11 cellular contexts compared by ENCODE assay signal in the genomic region with DNA sequence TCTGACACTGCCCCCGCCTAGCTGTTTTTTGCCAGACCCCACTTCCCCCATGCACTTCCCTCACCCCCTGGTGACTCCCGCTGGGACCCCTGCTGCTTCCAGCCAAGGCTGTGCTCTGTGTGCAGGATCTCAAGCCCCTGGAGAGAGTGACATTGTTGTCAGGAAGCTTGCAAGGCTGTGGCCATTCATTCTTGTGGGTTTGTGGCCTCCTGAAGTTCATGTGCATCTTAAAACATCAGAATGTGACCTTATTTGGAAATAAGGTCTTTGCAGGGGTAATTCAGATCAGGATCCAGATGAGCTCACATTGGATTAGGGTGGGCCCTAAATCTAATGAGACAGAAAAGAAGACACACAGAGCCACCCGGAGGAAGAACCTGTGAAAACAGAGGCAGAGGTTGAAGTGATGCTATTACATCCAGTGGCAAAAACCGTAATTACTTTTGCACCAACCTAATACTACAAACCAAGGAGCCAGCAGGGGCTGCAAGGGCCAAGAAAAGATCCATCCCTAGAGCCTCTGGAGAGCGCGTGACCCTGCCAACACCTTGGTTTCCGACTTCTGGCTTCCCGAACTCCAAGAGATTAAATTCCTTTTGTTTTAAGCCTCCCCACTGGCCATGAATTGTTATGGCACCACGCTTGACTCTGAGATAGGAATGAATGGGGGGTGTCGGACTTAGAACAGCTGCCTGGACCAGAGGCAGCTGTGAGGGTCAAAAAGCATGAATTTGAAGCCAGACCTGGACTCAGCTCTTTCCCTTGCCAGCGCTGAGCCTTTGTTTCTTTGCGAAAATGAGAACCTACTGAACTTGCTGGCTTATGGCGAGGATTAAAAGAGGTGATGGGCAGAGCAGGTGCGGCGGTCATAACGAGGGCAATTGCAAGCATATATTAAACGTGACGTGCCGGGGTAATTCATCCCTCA.
DNase-seq lines count a peak whose midpoint lies in the region; ATAC-seq lines count a peak whose summit lies in the region.
"Had no signal": no experiment of that assay in that cellular context is flagged by ENCODE, and none has a peak within 500 bp of the region (broad histone marks: within the 10 kb centered on the region; RNA-seq: fewer than 3 reads in every experiment).

No MANE protein-coding gene starts in this region.

- intact Hi-C loops in activated CD4-positive, alpha-beta T cell treated with anti-CD3 and anti-CD28 coated beads, Interleukin-2, amount 10 ng/mL, durations not matched to agents 24 days and 14 days (cut with micrococcal nuclease), result loop anchor here (1.0 kb wide), 1 partner anchor 83 kb away; no protein-coding TSS in a partner anchor

- peak; percentile 68 for DNase-seq in activated CD4-positive, alpha-beta T cell treated with anti-CD3 and anti-CD28 coated beads, Interleukin-2, amount 10 ng/mL, durations not matched to agents 24 days and 14 days
- no peak for DNase-seq in activated CD4-positive, alpha-beta T cell treated with anti-CD3 and anti-CD28 coated beads for 1 hour
- DNase-seq in NT2/D1 (ENCODE audit: low read depth, low spot score), result no peak
- DNase-seq in central memory CD8-positive, alpha-beta T cell (ENCODE audit: low spot score in 2 of 2), result peak in 1 of 2 donors; percentile 9
- peak; percentile 26 for DNase-seq in renal cortical epithelial cell (ENCODE audit: low read depth)
- DNase-seq in DMS153 treated with DMSO at 0.1 percent for 48 hours (lab: John Stamatoyannopoulos, UW; ENCODE audit: unreplicated experiment), result no peak
- no peak for DNase-seq in activated CD4-positive, CD25-positive, alpha-beta regulatory T cell treated with anti-CD3 and anti-CD28 coated beads, Interleukin-2, amount 50 U/mL, for 72 hours
- DNase-seq: NCI-H446 treated with DMSO at 0.1 percent for 48 hours had no signal

- peaks cover 24% of the 10 kb centered on the region for H3K4me1 Mint-ChIP-seq in activated CD4-positive, alpha-beta T cell treated with anti-CD3 and anti-CD28 coated beads, Interleukin-2, amount 10 ng/mL, durations not matched to agents 24 days and 14 days
- H3K4me1 Mint-ChIP-seq in central memory CD8-positive, alpha-beta T cell, result peaks cover 11% of the 10 kb centered on the region

- no peak overlapping the region for H3K4me3 ChIP-seq in NT2/D1 (ENCODE audit: insufficient read length, low read depth)
- H3K4me3 ChIP-seq: esophagus muscularis mucosa had no signal

- peak overlapping the region; percentile 70 for H3K27ac Mint-ChIP-seq in activated CD4-positive, alpha-beta T cell treated with anti-CD3 and anti-CD28 coated beads, Interleukin-2, amount 10 ng/mL, durations not matched to agents 24 days and 14 days
- H3K27ac Mint-ChIP-seq in central memory CD8-positive, alpha-beta T cell (ENCODE audit: low read depth), result peak overlapping the region; percentile 11

- H3K36me3 ChIP-seq in NT2/D1 (ENCODE audit: insufficient read depth, insufficient read length, low read length), result no peaks in the 10 kb centered on the region
- H3K36me3 ChIP-seq: neutrophil had no signal

- peaks cover 18% of the 10 kb centered on the region for H3K4me1 ChIP-seq in NT2/D1 (ENCODE audit: insufficient read depth, insufficient read length)

- peaks cover 3% of the 10 kb centered on the region for H3K36me3 Mint-ChIP-seq in activated CD4-positive, alpha-beta T cell treated with anti-CD3 and anti-CD28 coated beads, Interleukin-2, amount 10 ng/mL, durations not matched to agents 24 days and 14 days (ENCODE audit: low read depth)
- no peaks in the 10 kb centered on the region for H3K36me3 Mint-ChIP-seq in central memory CD8-positive, alpha-beta T cell (ENCODE audit: insufficient read depth)

- peak overlapping the region; percentile 43 for H3K9ac ChIP-seq in NT2/D1 (ENCODE audit: insufficient read length, low read depth)

- no peaks in the 10 kb centered on the region for H3K27me3 ChIP-seq in NT2/D1 (ENCODE audit: insufficient read depth, insufficient read length)
- H3K27me3 ChIP-seq: esophagus muscularis mucosa had no signal

- ATAC-seq in central memory CD8-positive, alpha-beta T cell (replicated peaks; ENCODE audit: extremely low read depth, poor library complexity, severe bottlenecking), result peak; percentile 58
- no peak for ATAC-seq in esophagus mucosa

- H3K9me3 Mint-ChIP-seq in activated CD4-positive, alpha-beta T cell treated with anti-CD3 and anti-CD28 coated beads, Interleukin-2, amount 10 ng/mL, durations not matched to agents 24 days and 14 days, result no peaks in the 10 kb centered on the region
- H3K9me3 Mint-ChIP-seq in central memory CD8-positive, alpha-beta T cell, result no peaks in the 10 kb centered on the region

- no peaks in the 10 kb centered on the region for H3K9me3 ChIP-seq in NT2/D1 (ENCODE audit: insufficient read depth, low read length)
- H3K9me3 ChIP-seq: esophagus muscularis mucosa, neutrophil had no signal

- peak overlapping the region; percentile 39 for H3K4me3 Mint-ChIP-seq in activated CD4-positive, alpha-beta T cell treated with anti-CD3 and anti-CD28 coated beads, Interleukin-2, amount 10 ng/mL, durations not matched to agents 24 days and 14 days
- peak overlapping the region; percentile 31 for H3K4me3 Mint-ChIP-seq in central memory CD8-positive, alpha-beta T cell

- no peaks in the 10 kb centered on the region for H3K27me3 Mint-ChIP-seq in activated CD4-positive, alpha-beta T cell treated with anti-CD3 and anti-CD28 coated beads, Interleukin-2, amount 10 ng/mL, durations not matched to agents 24 days and 14 days
- H3K27me3 Mint-ChIP-seq in central memory CD8-positive, alpha-beta T cell, result no peaks in the 10 kb centered on the region

Comparison
In these comparisons a context has a peak if more than half of its experiments do, and no peak if none do; other contexts are left out.
1. DNase-seq: peak in activated CD4-positive, alpha-beta T cell treated with anti-CD3 and anti-CD28 coated beads, Interleukin-2, amount 10 ng/mL, durations not matched to agents 24 days and 14 days (single experiment) and renal cortical epithelial cell (single experiment); none in activated CD4-positive, alpha-beta T cell treated with anti-CD3 and anti-CD28 coated beads for 1 hour (single experiment), NT2/D1 (single experiment), DMS153 treated with DMSO at 0.1 percent for 48 hours (single experiment) and activated CD4-positive, CD25-positive, alpha-beta regulatory T cell treated with anti-CD3 and anti-CD28 coated beads, Interleukin-2, amount 50 U/mL, for 72 hours (single experiment).